Comparison of ENCODE assay signal across 7 cellular contexts in genomic region chr6:2999621-3000455, GRCh38. TPM values are rescaled to one million over a fixed set of nuclear protein-coding genes. Genes with fewer than 3 reads are reported as not detected.
A peak's percentile ranks its signal among the peaks of the same experiment; 100 is the strongest.
DNase-seq lines count a peak whose midpoint lies in the region; ATAC-seq and TF ChIP-seq lines count a peak whose summit lies in the region.

Gene NQO2, plus strand, starts transcription at chr6:2999894. Its CDS starts 6,659 bp downstream, at chr6:3006553.

- peaks cover 33% of the 10 kb centered on the region for H3K4me1 Mint-ChIP-seq in brain

- peak within 1 kb of the TSS; percentile 83 for H3K9ac ChIP-seq in iPS-15b (ENCODE audit: low read depth, low read length)

- H3K4me3 Mint-ChIP-seq in brain = peak within 1 kb of the TSS; percentile 93 to 98 (median 96)

- no peaks in the 10 kb centered on the region for H3K27me3 ChIP-seq in iPS-15b (ENCODE audit: control insufficient read depth, insufficient read depth, low read length)

- peaks cover 4% of the 10 kb centered on the region for H3K4me1 ChIP-seq in iPS-15b (ENCODE audit: control insufficient read depth, insufficient read depth, low read length)

- DNase-seq in NCI-H1930 (lab: John Stamatoyannopoulos, UW) = peak; percentile 65 to 80
- peak; percentile 91 for DNase-seq in UCSD-AML1 (lab: John Stamatoyannopoulos, UW; ENCODE audit: unreplicated experiment)
- DNase-seq in skeletal muscle cell (ENCODE audit: low read depth) = no peak

- peak; percentile 75 for ATAC-seq in GM18511 (IDR thresholded peaks at IDR 0.05; ENCODE audit: unreplicated experiment)
- peak; percentile 87 for ATAC-seq in HG02885 (IDR thresholded peaks at IDR 0.05; ENCODE audit: poor library complexity, unreplicated experiment)

- peak within 1 kb of the TSS; percentile 90 to 95 (median 93) for H3K27ac Mint-ChIP-seq in brain

- H3K36me3 Mint-ChIP-seq in brain = peaks cover 20% of the 10 kb centered on the region

- H3K36me3 ChIP-seq in iPS-15b (ENCODE audit: control insufficient read depth, insufficient read depth, low read length) = peaks cover 7% of the 10 kb centered on the region

- H3K4me3 ChIP-seq in iPS-15b (ENCODE audit: low read depth, low read length) = peak within 1 kb of the TSS; percentile 93
- peak within 1 kb of the TSS; percentile 86 for H3K4me3 ChIP-seq in skeletal muscle cell (ENCODE audit: low read depth, low read length)

- H3K27me3 Mint-ChIP-seq in brain = no peaks in the 10 kb centered on the region

- TF ChIP-seq CTCF in brain (conservative IDR thresholded peaks at IDR 0.05) = no peak

- H3K9me3 ChIP-seq in iPS-15b (ENCODE audit: control insufficient read depth, insufficient read depth, low read length) = no peaks in the 10 kb centered on the region

- no peaks in the 10 kb centered on the region for H3K9me3 Mint-ChIP-seq in brain

RNA-seq across cellular contexts. Expression of gene NQO2, which starts in this region (rescaled TPM):
- 16.8 TPM for polyA plus RNA-seq in brain (ENCODE audit: insufficient read depth, low read depth, low replicate concordance)
